Comparison of ENCODE assay signal across 10 cellular contexts in genomic region chr12:100498141-100498540, GRCh38. TPM values are rescaled to one million over a fixed set of nuclear protein-coding genes. Genes with fewer than 3 reads are reported as not detected.
"Had no signal": no experiment of that assay in that cellular context is flagged by ENCODE, and none has a peak within 500 bp of the region (broad histone marks: within the 10 kb centered on the region; RNA-seq: fewer than 3 reads in every experiment).

No MANE protein-coding gene starts in this region.

- FAIRE-seq: HepG2, K562 had no signal

- H3K4me3 Mint-ChIP-seq: HFFc6 had no signal

- H3K4me1 ChIP-seq: HAP-1 had no signal

- H3K27ac Mint-ChIP-seq: HFFc6 had no signal

- H3K4me3 ChIP-seq: HAP-1, K562 had no signal

- H3K27ac ChIP-seq: HL-60 had no signal

- ATAC-seq: HCT116, HepG2, K562 had no signal

- H3K9me3 ChIP-seq: HAP-1 had no signal

- DNase-seq: GOT3, H7, HFFc6, IMR-90 had no signal

- H3K36me3 ChIP-seq: HAP-1 had no signal

RNA-seq across cellular contexts. Expression of gene NR1H4, which starts 24.5 kb away (rescaled TPM):
- total RNA-seq: H7, HFFc6, HT1080, IMR-90, K562 had no signal
- polyA plus RNA-seq: IMR-90 had no signal
